ENCODE assay signal across 2 cellular contexts in the genomic region with DNA sequence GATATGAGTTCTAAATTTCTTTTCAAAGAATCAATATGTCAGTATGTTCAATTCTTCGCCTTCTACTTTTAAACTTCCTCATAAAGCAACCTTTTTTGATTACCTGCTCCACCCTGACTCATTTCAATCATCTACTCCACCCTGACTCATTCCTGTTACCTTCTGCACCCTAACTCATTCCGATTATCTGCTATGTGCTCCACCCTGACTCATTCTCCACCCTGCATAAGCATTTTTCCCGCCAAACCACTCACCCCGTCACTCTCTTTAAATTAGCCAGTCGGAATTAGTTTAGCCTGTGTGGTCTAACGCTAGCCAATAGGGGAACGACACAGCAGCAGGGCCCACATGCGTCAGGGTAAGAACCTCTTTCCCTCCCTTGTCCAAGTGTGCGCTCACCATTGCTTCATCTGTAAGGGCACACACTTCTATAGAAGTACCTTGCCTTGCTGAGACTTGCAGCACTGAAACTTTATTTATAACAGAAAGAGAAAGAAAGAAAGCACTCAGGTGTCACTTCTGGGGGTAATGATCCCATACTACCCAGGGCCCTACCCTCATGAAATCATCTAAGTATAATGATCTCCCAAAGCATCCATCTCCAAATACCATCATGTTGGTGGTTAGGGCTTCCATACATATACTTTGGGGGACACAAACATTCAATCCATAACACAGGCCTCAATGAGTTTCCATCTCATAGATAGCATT.
A peak's percentile ranks its signal among the peaks of the same experiment; 100 is the strongest.
TF ChIP-seq lines count a peak whose summit lies in the region.

No MANE protein-coding gene starts in this region.

TF ChIP-seq in GM23338, 12 proteins besides CTCF, POLR2A, EP300 and RAD21 (continued from another document):
- no peak for TF ChIP-seq ETS1 (IDR thresholded peaks at IDR 0.05)
- TF ChIP-seq JUNB (IDR thresholded peaks at IDR 0.05; ENCODE audit: unreplicated experiment) = no peak
- no peak for TF ChIP-seq ZNF331 (CRISPR knock-in tag; IDR thresholded peaks at IDR 0.05; ENCODE audit: low read depth)
- no peak for TF ChIP-seq NANOG (IDR thresholded peaks at IDR 0.05; ENCODE audit: borderline replicate concordance)
- TF ChIP-seq ZNF114 (CRISPR knock-in tag; IDR thresholded peaks at IDR 0.05) = no peak

TF ChIP-seq in GM12878, 131 proteins besides CTCF, POLR2A, EP300 and RAD21:
- TF ChIP-seq, protein P1, sequence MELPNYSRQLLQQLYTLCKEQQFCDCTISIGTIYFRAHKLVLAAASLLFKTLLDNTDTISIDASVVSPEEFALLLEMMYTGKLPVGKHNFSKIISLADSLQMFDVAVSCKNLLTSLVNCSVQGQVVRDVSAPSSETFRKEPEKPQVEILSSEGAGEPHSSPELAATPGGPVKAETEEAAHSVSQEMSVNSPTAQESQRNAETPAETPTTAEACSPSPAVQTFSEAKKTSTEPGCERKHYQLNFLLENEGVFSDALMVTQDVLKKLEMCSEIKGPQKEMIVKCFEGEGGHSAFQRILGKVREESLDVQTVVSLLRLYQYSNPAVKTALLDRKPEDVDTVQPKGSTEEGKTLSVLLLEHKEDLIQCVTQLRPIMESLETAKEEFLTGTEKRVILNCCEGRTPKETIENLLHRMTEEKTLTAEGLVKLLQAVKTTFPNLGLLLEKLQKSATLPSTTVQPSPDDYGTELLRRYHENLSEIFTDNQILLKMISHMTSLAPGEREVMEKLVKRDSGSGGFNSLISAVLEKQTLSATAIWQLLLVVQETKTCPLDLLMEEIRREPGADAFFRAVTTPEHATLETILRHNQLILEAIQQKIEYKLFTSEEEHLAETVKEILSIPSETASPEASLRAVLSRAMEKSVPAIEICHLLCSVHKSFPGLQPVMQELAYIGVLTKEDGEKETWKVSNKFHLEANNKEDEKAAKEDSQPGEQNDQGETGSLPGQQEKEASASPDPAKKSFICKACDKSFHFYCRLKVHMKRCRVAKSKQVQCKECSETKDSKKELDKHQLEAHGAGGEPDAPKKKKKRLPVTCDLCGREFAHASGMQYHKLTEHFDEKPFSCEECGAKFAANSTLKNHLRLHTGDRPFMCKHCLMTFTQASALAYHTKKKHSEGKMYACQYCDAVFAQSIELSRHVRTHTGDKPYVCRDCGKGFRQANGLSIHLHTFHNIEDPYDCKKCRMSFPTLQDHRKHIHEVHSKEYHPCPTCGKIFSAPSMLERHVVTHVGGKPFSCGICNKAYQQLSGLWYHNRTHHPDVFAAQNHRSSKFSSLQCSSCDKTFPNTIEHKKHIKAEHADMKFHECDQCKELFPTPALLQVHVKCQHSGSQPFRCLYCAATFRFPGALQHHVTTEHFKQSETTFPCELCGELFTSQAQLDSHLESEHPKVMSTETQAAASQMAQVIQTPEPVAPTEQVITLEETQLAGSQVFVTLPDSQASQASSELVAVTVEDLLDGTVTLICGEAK (IDR thresholded peaks at IDR 0.05; ENCODE audit: borderline replicate concordance) = peak; percentile 60; the same call in 1 of the 2 replicates
- no peak for TF ChIP-seq POLR2AphosphoS5 (IDR thresholded peaks at IDR 0.05; ENCODE audit: low read length)
